In the genomic region with DNA sequence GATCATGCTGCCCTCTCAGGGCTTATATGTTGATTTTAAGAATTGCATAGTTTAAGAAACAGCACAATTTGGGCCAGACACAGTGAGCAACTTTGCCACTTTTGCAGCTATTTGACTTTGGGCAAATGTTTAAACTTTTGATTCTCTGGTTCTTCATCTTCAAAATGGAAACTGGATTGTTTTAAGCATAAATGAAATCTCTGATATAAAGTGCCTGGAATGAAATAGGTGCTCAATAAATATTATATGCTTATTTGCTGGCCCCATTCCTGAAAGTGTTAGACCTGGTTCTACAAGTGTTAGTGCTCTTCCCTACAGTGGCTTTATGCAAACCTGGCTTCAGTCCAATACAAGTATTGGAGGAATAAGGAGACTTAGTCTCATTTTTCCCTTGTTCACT, we compare ENCODE assay signal across 18 cellular contexts.
"Had no signal": no experiment of that assay in that cellular context is flagged by ENCODE, and none has a peak within 500 bp of the region (broad histone marks: within the 10 kb centered on the region; RNA-seq: fewer than 3 reads in every experiment).

No MANE protein-coding gene starts in this region.

- ATAC-seq: effector memory CD8-positive, alpha-beta T cell; gastrocnemius medialis; heart right ventricle; left lobe of liver; natural killer cell had no signal

- H3K4me3 ChIP-seq: esophagus muscularis mucosa, gastrocnemius medialis, heart right ventricle, neural progenitor cell, ovary, right atrium auricular region, stomach had no signal

- H2AFZ ChIP-seq: neural progenitor cell had no signal

- H3K27ac ChIP-seq: esophagus muscularis mucosa, gastrocnemius medialis, heart right ventricle, neural progenitor cell, ovary, right atrium auricular region, stomach had no signal

- H3K9me3 ChIP-seq: esophagus muscularis mucosa, ovary, right atrium auricular region, stomach had no signal

- FAIRE-seq: small intestine, urothelium cell line had no signal

- H3K4me2 ChIP-seq: neural progenitor cell had no signal

- H3K36me3 ChIP-seq: esophagus muscularis mucosa, gastrocnemius medialis, heart right ventricle, neural progenitor cell, ovary, right atrium auricular region, stomach had no signal

- DNase-seq: effector memory CD8-positive, alpha-beta T cell; gastrocnemius medialis; heart right ventricle; islet precursor cell; mammary epithelial cell; natural killer cell; nucleus accumbens; ovary; small intestine; stimulated activated CD4-positive, alpha-beta T cell treated with anti-CD3 and anti-CD28 coated beads, Interleukin-12 subunit alpha, Interleukin-12 subunit beta, amount 100 ng/mL, for 4 hours; stimulated activated naive CD4-positive, alpha-beta T cell; stomach; trophoblast cell had no signal

- H3K27me3 ChIP-seq: esophagus muscularis mucosa, gastrocnemius medialis, heart right ventricle, neural progenitor cell, ovary, right atrium auricular region, stomach had no signal

- H3K9ac ChIP-seq: neural progenitor cell had no signal
